ENCODE assay signal across 8 cellular contexts in genomic region chr16:2639071-2640063, GRCh38. TPM values are rescaled to one million over a fixed set of nuclear protein-coding genes. Genes with fewer than 3 reads are reported as not detected.
DNase-seq lines count a peak whose midpoint lies in the region; ATAC-seq, FAIRE-seq and TF ChIP-seq lines count a peak whose summit lies in the region.
"Not testable (repeated sequence)": the region's sequence is repeated elsewhere in the genome, so short reads cannot be mapped to it uniquely, and the experiment has no call there.

No MANE protein-coding gene starts in this region.

- FAIRE-seq in GM19239 (lab: Jason Lieb, UNC) = peak; percentile 91

- not testable (repeated sequence) for H2AFZ ChIP-seq in OCI-LY7 (ENCODE audit: low read length)

- not testable (repeated sequence) for H3K27ac Mint-ChIP-seq in CD14-positive monocyte; activated CD8-positive, alpha-beta T cell treated with anti-CD3 and anti-CD28 coated beads, Interleukin-2, amount 10 ng/mL, durations not matched to agents 7 days and 5 days; activated naive CD8-positive, alpha-beta T cell treated with anti-CD3 and anti-CD28 coated beads, Interleukin-2, amount 50 U/mL, for 24 hours

- peak; percentile 90 for ATAC-seq in activated CD8-positive, alpha-beta T cell treated with anti-CD3 and anti-CD28 coated beads, Interleukin-2, amount 10 ng/mL, durations not matched to agents 7 days and 5 days
- peak; percentile 90 for ATAC-seq in activated naive CD8-positive, alpha-beta T cell treated with anti-CD3 and anti-CD28 coated beads, Interleukin-2, amount 50 U/mL, for 24 hours
- ATAC-seq in heart right ventricle = peak; percentile 49 to 83 (median 71)

- not testable (repeated sequence) for H3K36me3 ChIP-seq in OCI-LY7 (ENCODE audit: insufficient read depth, low read length); heart right ventricle; ovary

- not testable (repeated sequence) for H3K79me2 ChIP-seq in OCI-LY7 (ENCODE audit: insufficient read depth, low read depth, low read length)

- H3K4me1 Mint-ChIP-seq in CD14-positive monocyte; activated CD8-positive, alpha-beta T cell treated with anti-CD3 and anti-CD28 coated beads, Interleukin-2, amount 10 ng/mL, durations not matched to agents 7 days and 5 days (ENCODE audit: low read depth); activated naive CD8-positive, alpha-beta T cell treated with anti-CD3 and anti-CD28 coated beads, Interleukin-2, amount 50 U/mL, for 24 hours: not testable (repeated sequence)

- peak; percentile 39 for TF ChIP-seq CTCF in CD14-positive monocyte (IDR thresholded peaks at IDR 0.05)
- 0 out of 2 replicates have a peak, but pooled peaks have one; percentile 10 for TF ChIP-seq CTCF in OCI-LY7 (conservative IDR thresholded peaks at IDR 0.05; ENCODE audit: low read length)
- TF ChIP-seq CTCF in heart right ventricle (IDR thresholded peaks at IDR 0.05) = peak in 6 of 9 donors; percentile 9 to 37 (median 28)
- TF ChIP-seq CTCF in ovary (IDR thresholded peaks at IDR 0.05) = not testable (repeated sequence)

- peak; percentile 57 for DNase-seq in CD14-positive monocyte (ENCODE audit: low spot score)
- not testable (repeated sequence) for DNase-seq in GM19239 (ENCODE audit: insufficient read length, low spot score); OCI-LY7 (ENCODE audit: low spot score)
- peak; percentile 68 for DNase-seq in activated CD8-positive, alpha-beta T cell treated with anti-CD3 and anti-CD28 coated beads, Interleukin-2, amount 10 ng/mL, durations not matched to agents 7 days and 5 days
- DNase-seq in activated naive CD8-positive, alpha-beta T cell treated with anti-CD3 and anti-CD28 coated beads, Interleukin-2, amount 50 U/mL, for 24 hours = peak; percentile 69
- DNase-seq in heart right ventricle = peak in 1 of 2 donors; percentile 52
- peak; percentile 34 to 53 (median 38) for DNase-seq in ovary
- DNase-seq in stimulated activated CD8-positive, alpha-beta memory T cell treated with anti-CD3 and anti-CD28 coated beads, Interleukin-2, amount 100 ng/mL, for 48 hours (ENCODE audit: low read depth in 2 of 2) = peak; percentile 25 to 36

- H3K9me3 Mint-ChIP-seq in CD14-positive monocyte; activated CD8-positive, alpha-beta T cell treated with anti-CD3 and anti-CD28 coated beads, Interleukin-2, amount 10 ng/mL, durations not matched to agents 7 days and 5 days (ENCODE audit: insufficient read depth); activated naive CD8-positive, alpha-beta T cell treated with anti-CD3 and anti-CD28 coated beads, Interleukin-2, amount 50 U/mL, for 24 hours: not testable (repeated sequence)

- POLR2A ChIA-PET in OCI-LY7 (lab: Charles Lee); activated CD8-positive, alpha-beta T cell treated with anti-CD3 and anti-CD28 coated beads, Interleukin-2, amount 10 ng/mL, durations not matched to agents 7 days and 5 days (lab: Charles Lee): not testable (repeated sequence)

- WGBS in heart right ventricle, 2 donors = 68 to 79% methylated on average over 8 to 10 of the region's 21 CpGs
- WGBS in ovary, 3 donors = 67 to 95% (median 68%) methylated on average over 3 to 11 of the region's 21 CpGs

- intact Hi-C loops in CD14-positive monocyte (cut with micrococcal nuclease); OCI-LY7 (cut with micrococcal nuclease; ENCODE audit: unreplicated experiment); heart right ventricle (cut with DNase I); ovary (cut with DNase I): not testable (repeated sequence)

- BruUV-seq in OCI-LY7 (replicated peaks; lab: Mats Ljungman, UMichigan) = not testable (repeated sequence)

- H3K4me3 ChIP-seq in OCI-LY7 (ENCODE audit: low read depth, low read length, poor library complexity, severe bottlenecking); heart right ventricle; ovary: not testable (repeated sequence)

- H3K4me2 ChIP-seq in OCI-LY7 (ENCODE audit: low read length) = not testable (repeated sequence)

- not testable (repeated sequence) for H3K27me3 Mint-ChIP-seq in CD14-positive monocyte (ENCODE audit: low read depth in 3 of 3); activated CD8-positive, alpha-beta T cell treated with anti-CD3 and anti-CD28 coated beads, Interleukin-2, amount 10 ng/mL, durations not matched to agents 7 days and 5 days (ENCODE audit: low read depth); activated naive CD8-positive, alpha-beta T cell treated with anti-CD3 and anti-CD28 coated beads, Interleukin-2, amount 50 U/mL, for 24 hours

- TF ChIP-seq POLR2A in ovary (IDR thresholded peaks at IDR 0.05) = not testable (repeated sequence)

- CTCF ChIA-PET in OCI-LY7 (lab: Charles Lee; ENCODE audit: unreplicated experiment); activated CD8-positive, alpha-beta T cell treated with anti-CD3 and anti-CD28 coated beads, Interleukin-2, amount 10 ng/mL, durations not matched to agents 7 days and 5 days (lab: Charles Lee): not testable (repeated sequence)

- not testable (repeated sequence) for H3K4me3 Mint-ChIP-seq in CD14-positive monocyte; activated CD8-positive, alpha-beta T cell treated with anti-CD3 and anti-CD28 coated beads, Interleukin-2, amount 10 ng/mL, durations not matched to agents 7 days and 5 days; activated naive CD8-positive, alpha-beta T cell treated with anti-CD3 and anti-CD28 coated beads, Interleukin-2, amount 50 U/mL, for 24 hours

- H3K27ac ChIP-seq in OCI-LY7 (ENCODE audit: low read depth, low read length, poor library complexity, severe bottlenecking); heart right ventricle; ovary: not testable (repeated sequence)

- not testable (repeated sequence) for H3K9me3 ChIP-seq in OCI-LY7 (ENCODE audit: low read length); heart right ventricle; ovary

- H3K4me1 ChIP-seq in OCI-LY7 (ENCODE audit: insufficient read depth, low read length, poor library complexity, severe bottlenecking); heart right ventricle; ovary (ENCODE audit: insufficient read depth): not testable (repeated sequence)

- H3K9me2 ChIP-seq in OCI-LY7 (ENCODE audit: insufficient read depth, low read length) = not testable (repeated sequence)

- H4K20me1 ChIP-seq in OCI-LY7 (ENCODE audit: insufficient read depth, low read length) = not testable (repeated sequence)

- not testable (repeated sequence) for H3K36me3 Mint-ChIP-seq in CD14-positive monocyte; activated CD8-positive, alpha-beta T cell treated with anti-CD3 and anti-CD28 coated beads, Interleukin-2, amount 10 ng/mL, durations not matched to agents 7 days and 5 days (ENCODE audit: low read depth); activated naive CD8-positive, alpha-beta T cell treated with anti-CD3 and anti-CD28 coated beads, Interleukin-2, amount 50 U/mL, for 24 hours (ENCODE audit: low read depth)

- TF ChIP-seq EP300 in ovary (IDR thresholded peaks at IDR 0.05) = not testable (repeated sequence)

- not testable (repeated sequence) for H3K27me3 ChIP-seq in heart right ventricle, ovary

RNA-seq across cellular contexts. Expression of gene KCTD5, which starts 43.0 kb away (rescaled TPM):
- polyA plus RNA-seq in CD14-positive monocyte (10 to 100 TPM; 16.0 to 21.0 TPM), heart right ventricle (10 to 100 TPM in 1 of 2 donors, 1 to 10 TPM in 1; 8.7 to 11.7 TPM), ovary (10 to 100 TPM; 12.2 to 12.4 TPM)
- total RNA-seq in OCI-LY7 (2014; rRNA removed; shearing (Covaris generic)) = 18.9 and 34.6 TPM in 2 replicates
- total RNA-seq in OCI-LY7 (2022) (25.2 and 25.8 TPM in 2 replicates), heart right ventricle (10 to 100 TPM in 6 of 10 donors, 1 to 10 TPM in 4; 8.5 to 22.4 (median 11.7) TPM), ovary (10 to 100 TPM; 12.4 to 19.8 (median 14.3) TPM)
- total RNA-seq in activated CD8-positive, alpha-beta T cell treated with anti-CD3 and anti-CD28 coated beads, Interleukin-2, amount 10 ng/mL, durations not matched to agents 7 days and 5 days = 10 to 100 TPM; 33.2 to 35.9 TPM
